ENCODE assay signal across 8 cellular contexts in the genomic region with DNA sequence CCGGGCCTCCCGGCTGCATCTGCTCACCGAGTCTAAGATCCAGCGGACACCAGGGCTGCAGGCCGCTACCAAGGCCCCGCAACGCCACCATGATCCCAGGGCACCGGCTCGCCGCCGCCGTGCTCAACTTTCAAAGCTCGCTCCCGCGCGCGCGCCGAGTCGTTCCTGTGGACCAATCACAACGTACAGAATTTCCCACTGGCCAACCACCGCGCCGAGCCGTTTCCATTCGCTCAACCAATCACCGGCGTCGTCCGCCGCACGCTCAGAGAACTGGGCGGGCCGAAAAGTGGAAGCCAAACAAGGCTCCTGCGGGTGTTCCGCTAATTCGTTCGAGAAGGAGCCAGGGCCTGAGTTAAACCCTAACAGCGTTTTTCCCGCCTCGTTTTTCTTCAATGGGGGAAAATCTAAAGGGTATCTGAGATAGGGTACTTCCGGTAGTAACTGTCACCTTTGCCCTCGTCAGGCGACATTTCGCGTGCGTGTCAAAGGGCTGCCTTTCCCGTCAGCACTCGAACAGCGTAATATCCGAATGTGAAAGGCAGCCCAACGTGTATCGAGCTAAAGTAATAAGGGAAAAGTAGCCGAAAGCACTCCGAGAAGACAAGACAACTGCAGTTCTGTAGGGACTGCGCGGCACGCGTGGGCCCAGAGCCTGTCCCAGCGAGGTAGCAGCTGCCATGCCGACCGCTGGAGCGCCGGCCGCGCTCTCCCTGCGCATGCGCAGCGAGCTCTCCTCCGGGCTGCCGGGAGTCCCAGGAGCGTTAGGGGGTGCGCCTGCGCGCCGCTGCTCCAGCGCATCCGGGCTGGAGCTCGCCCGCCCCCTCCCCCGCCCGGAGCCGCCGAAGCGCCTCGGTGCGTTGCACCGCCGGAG. TPM values are rescaled to one million over a fixed set of nuclear protein-coding genes. Genes with fewer than 3 reads are reported as not detected.
DNase-seq lines count a peak whose midpoint lies in the region; ATAC-seq, FAIRE-seq and TF ChIP-seq lines count a peak whose summit lies in the region.

A gene with protein sequence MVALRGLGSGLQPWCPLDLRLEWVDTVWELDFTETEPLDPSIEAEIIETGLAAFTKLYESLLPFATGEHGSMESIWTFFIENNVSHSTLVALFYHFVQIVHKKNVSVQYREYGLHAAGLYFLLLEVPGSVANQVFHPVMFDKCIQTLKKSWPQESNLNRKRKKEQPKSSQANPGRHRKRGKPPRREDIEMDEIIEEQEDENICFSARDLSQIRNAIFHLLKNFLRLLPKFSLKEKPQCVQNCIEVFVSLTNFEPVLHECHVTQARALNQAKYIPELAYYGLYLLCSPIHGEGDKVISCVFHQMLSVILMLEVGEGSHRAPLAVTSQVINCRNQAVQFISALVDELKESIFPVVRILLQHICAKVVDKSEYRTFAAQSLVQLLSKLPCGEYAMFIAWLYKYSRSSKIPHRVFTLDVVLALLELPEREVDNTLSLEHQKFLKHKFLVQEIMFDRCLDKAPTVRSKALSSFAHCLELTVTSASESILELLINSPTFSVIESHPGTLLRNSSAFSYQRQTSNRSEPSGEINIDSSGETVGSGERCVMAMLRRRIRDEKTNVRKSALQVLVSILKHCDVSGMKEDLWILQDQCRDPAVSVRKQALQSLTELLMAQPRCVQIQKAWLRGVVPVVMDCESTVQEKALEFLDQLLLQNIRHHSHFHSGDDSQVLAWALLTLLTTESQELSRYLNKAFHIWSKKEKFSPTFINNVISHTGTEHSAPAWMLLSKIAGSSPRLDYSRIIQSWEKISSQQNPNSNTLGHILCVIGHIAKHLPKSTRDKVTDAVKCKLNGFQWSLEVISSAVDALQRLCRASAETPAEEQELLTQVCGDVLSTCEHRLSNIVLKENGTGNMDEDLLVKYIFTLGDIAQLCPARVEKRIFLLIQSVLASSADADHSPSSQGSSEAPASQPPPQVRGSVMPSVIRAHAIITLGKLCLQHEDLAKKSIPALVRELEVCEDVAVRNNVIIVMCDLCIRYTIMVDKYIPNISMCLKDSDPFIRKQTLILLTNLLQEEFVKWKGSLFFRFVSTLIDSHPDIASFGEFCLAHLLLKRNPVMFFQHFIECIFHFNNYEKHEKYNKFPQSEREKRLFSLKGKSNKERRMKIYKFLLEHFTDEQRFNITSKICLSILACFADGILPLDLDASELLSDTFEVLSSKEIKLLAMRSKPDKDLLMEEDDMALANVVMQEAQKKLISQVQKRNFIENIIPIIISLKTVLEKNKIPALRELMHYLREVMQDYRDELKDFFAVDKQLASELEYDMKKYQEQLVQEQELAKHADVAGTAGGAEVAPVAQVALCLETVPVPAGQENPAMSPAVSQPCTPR (N-terminal part only) (minus strand): TSS at position 132 of the 874 bp plus-strand sequence. CDS start 41 bp downstream, at position 91.
A gene (plus strand): TSS at position 836 of the 874 bp plus-strand sequence. CDS start 452 bp downstream, outside the sequence.

- intact Hi-C loops in Calu3 (cut with micrococcal nuclease; ENCODE audit: unreplicated experiment): no loop called here

- peak; percentile 80 for ATAC-seq in GM21447 (IDR thresholded peaks at IDR 0.05; ENCODE audit: unreplicated experiment)

- H3K9ac ChIP-seq in HUES64 (ENCODE audit: low read depth, low read length): peak within 1 kb of the TSS; percentile 69
- H3K9ac ChIP-seq in OCI-LY1 (ENCODE audit: low read length): peak within 1 kb of the TSS; percentile 86

- no peaks in the 10 kb centered on the region for H3K9me2 ChIP-seq in OCI-LY1 (ENCODE audit: low read depth, low read length)

- peaks cover 36% of the 10 kb centered on the region for H3K36me3 Mint-ChIP-seq in Calu3 (ENCODE audit: insufficient read depth, unreplicated experiment)
- H3K36me3 Mint-ChIP-seq in mesothelial cell of epicardium: no peaks in the 10 kb centered on the region

- under 1% methylated on average over 89 of the region's 89 CpGs for WGBS in HUES64

- no peaks in the 10 kb centered on the region for H3F3A ChIP-seq in OCI-LY1 (ENCODE audit: insufficient read depth, low read length)

- no peaks in the 10 kb centered on the region for H4K20me1 ChIP-seq in OCI-LY1 (ENCODE audit: insufficient read depth, low read length)

- peaks cover 43% of the 10 kb centered on the region for H3K4me1 Mint-ChIP-seq in Calu3 (ENCODE audit: low read depth, unreplicated experiment)
- peaks cover 31% of the 10 kb centered on the region for H3K4me1 Mint-ChIP-seq in mesothelial cell of epicardium

- no peaks in the 10 kb centered on the region for H3K9me3 Mint-ChIP-seq in Calu3 (ENCODE audit: low read depth, unreplicated experiment)
- no peaks in the 10 kb centered on the region for H3K9me3 Mint-ChIP-seq in mesothelial cell of epicardium

- TF ChIP-seq CTCF in Calu3 (IDR thresholded peaks at IDR 0.05; ENCODE audit: unreplicated experiment) (no peak), OCI-LY1 (IDR thresholded peaks at IDR 0.05; ENCODE audit: low read length) (no peak), mesothelial cell of epicardium (IDR thresholded peaks at IDR 0.05; ENCODE audit: unreplicated experiment) (no peak)

- CTCF ChIA-PET in Calu3 (lab: Charles Lee): interaction anchor here (0.5 to 0.7 kb wide), 4 partner anchors 17 to 257 kb away, joined by 3 to 4 read pairs (median 3); no protein-coding TSS in a partner anchor

- peak within 1 kb of the TSS; percentile 95 for H3K4me2 ChIP-seq in OCI-LY1 (ENCODE audit: low read length)

- no peaks in the 10 kb centered on the region for H3K9me3 ChIP-seq in HUES64 (ENCODE audit: insufficient read depth, low read depth, low read length)
- H3K9me3 ChIP-seq in OCI-LY1 (ENCODE audit: low read length): no peaks in the 10 kb centered on the region

- H3K4me1 ChIP-seq in HUES64 (ENCODE audit: insufficient read depth, low read length): peaks cover 8% of the 10 kb centered on the region; the same call in 1 of the 2 replicates
- H3K4me1 ChIP-seq in OCI-LY1 (ENCODE audit: insufficient read depth, low read length, severe bottlenecking): peaks cover 32% of the 10 kb centered on the region

- H2AFZ ChIP-seq in OCI-LY1 (ENCODE audit: low read length): no peak within 1 kb of the TSS

- H3K27me3 ChIP-seq in HUES64 (ENCODE audit: insufficient read depth, low read length): peaks cover 10% of the 10 kb centered on the region
- peaks cover 11% of the 10 kb centered on the region; the same call in 1 of the 2 replicates for H3K27me3 ChIP-seq in OCI-LY1 (ENCODE audit: insufficient read depth, low read length)

- H3K36me3 ChIP-seq in HUES64 (ENCODE audit: insufficient read depth, low read length) (peaks cover 17% of the 10 kb centered on the region), OCI-LY1 (ENCODE audit: insufficient read depth, low read length) (peaks cover 24% of the 10 kb centered on the region)

- peak; percentile 86 for FAIRE-seq in endometrium (lab: Jason Lieb, UNC)

- H3K27ac Mint-ChIP-seq in Calu3 (ENCODE audit: unreplicated experiment) (peak within 1 kb of the TSS; percentile 81), mesothelial cell of epicardium (peak within 1 kb of the TSS; percentile 94)

- H3K4me3 ChIP-seq in HUES64 (ENCODE audit: low read length): peak within 1 kb of the TSS; percentile 84
- peak within 1 kb of the TSS; percentile 90 for H3K4me3 ChIP-seq in OCI-LY1 (ENCODE audit: low read depth, low read length, poor library complexity, severe bottlenecking)

- H3K79me2 ChIP-seq in OCI-LY1 (ENCODE audit: insufficient read depth, low read length): peaks cover 30% of the 10 kb centered on the region

- BruUV-seq in Calu3 (replicated peaks; lab: Mats Ljungman, UMichigan): no TSS peak

- H3K27me3 Mint-ChIP-seq in Calu3 (ENCODE audit: unreplicated experiment): no peaks in the 10 kb centered on the region
- H3K27me3 Mint-ChIP-seq in mesothelial cell of epicardium (ENCODE audit: low read depth): no peaks in the 10 kb centered on the region

- peak; percentile 94 for DNase-seq in Calu3
- DNase-seq in activated CD8-positive, alpha-beta memory T cell treated with anti-CD3 and anti-CD28 coated beads, Interleukin-2, amount 50 U/mL, for 4 hours: peak; percentile 94
- DNase-seq in mesothelial cell of epicardium (ENCODE audit: low spot score in 2 of 2, unreplicated experiment in 2 of 2): peak; percentile 92 to 94
- peak; percentile 93 for DNase-seq in stimulated activated CD8-positive, alpha-beta memory T cell treated with anti-CD3 and anti-CD28 coated beads, Interleukin-15, amount 100 ng/mL, for 48 hours (ENCODE audit: low read depth in 2 of 2)

- H3K4me3 Mint-ChIP-seq in Calu3 (ENCODE audit: low read depth, unreplicated experiment): peak within 1 kb of the TSS; percentile 88
- H3K4me3 Mint-ChIP-seq in mesothelial cell of epicardium: peak within 1 kb of the TSS; percentile 94

- H3K27ac ChIP-seq in HUES64 (ENCODE audit: low read depth, low read length): no peak within 1 kb of the TSS
- peak within 1 kb of the TSS; percentile 77 for H3K27ac ChIP-seq in OCI-LY1 (ENCODE audit: low read depth, low read length, poor library complexity, severe bottlenecking)

RNA-seq across cellular contexts. Expression of the first gene that starts in this region (rescaled TPM):
- total RNA-seq in Calu3 (2022) (69.4 and 78.2 TPM in 2 replicates), mesothelial cell of epicardium (25.4 to 30.9 TPM (median 30.0 TPM) in 3 replicates)
- polyA plus RNA-seq in HUES64 (2013, experiment 1 of 2): 32.7 TPM
- 30.6 TPM for polyA plus RNA-seq in HUES64 (2013, experiment 2 of 2)

RNA-seq across cellular contexts. Expression of the second gene that starts in this region (rescaled TPM):
- total RNA-seq in Calu3 (2022) (33.1 and 34.6 TPM in 2 replicates), mesothelial cell of epicardium (42.4 to 47.8 TPM (median 43.9 TPM) in 3 replicates)
- 20.1 TPM for polyA plus RNA-seq in HUES64 (2013, experiment 1 of 2)
- polyA plus RNA-seq in HUES64 (2013, experiment 2 of 2): 19.5 TPM
